Comparison of ENCODE assay signal across 1 cellular context in the genomic region with DNA sequence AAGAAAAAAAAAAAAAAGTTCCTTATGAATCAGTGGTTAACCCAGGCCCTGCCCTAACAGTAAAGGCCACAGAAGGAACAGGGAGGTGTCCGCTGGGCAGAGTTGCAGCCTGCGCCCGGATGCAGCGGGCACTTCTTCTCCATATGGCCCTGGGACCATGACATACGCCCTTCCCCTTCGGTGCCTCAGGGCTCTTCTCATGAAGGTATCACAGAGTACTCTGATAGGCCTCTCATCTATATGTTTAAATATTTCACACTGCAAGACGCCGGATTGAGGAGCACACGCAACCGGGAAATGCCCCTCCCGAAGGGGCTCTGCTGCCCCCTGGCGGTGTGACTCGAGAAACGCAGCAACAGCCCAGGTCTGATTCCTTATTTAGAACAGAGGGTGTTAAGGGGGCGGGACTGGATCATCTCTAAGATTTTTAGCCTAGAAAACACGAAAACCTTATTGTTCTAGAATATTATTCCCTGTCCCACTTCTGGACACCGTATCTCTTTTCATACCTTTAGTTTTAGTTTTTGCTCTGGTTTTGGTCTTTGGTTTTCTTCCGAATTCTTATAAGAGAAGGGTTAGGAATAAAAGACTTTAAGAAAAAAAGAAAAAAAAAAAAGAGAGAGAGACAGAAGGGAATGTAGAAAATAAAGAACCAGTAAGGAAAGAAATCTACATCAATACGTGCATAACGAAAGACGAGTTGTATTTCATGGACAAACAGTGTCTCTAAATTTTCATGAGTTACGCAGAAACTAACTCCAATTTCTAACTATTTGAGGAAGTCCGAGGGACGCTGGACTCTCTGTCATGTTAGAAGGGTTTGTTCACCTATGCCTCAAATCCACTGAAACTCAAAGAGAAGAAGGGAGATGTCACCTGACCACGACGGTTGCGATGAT.
A peak's percentile ranks its signal among the peaks of the same experiment; 100 is the strongest.
TF ChIP-seq lines count a peak whose summit lies in the region.

No MANE protein-coding gene starts in this region.

TF ChIP-seq in H1, 55 proteins besides CTCF, POLR2A, EP300 and RAD21:
- TF ChIP-seq SUZ12 (IDR thresholded peaks at IDR 0.05; ENCODE audit: low read length) (no peak), YY1 (IDR thresholded peaks at IDR 0.05; ENCODE audit: low read depth, low read length) (0 out of 2 replicates have a peak, but pooled peaks have one; percentile 21), CREB1 (IDR thresholded peaks at IDR 0.05) (0 out of 2 replicates have a peak, but pooled peaks have one; percentile 17), SRF (IDR thresholded peaks at IDR 0.05; ENCODE audit: low read depth, low read length) (peak; percentile 34; the same call in 1 of the 2 replicates)
